ENCODE assay signal across 7 cellular contexts in the genomic region with DNA sequence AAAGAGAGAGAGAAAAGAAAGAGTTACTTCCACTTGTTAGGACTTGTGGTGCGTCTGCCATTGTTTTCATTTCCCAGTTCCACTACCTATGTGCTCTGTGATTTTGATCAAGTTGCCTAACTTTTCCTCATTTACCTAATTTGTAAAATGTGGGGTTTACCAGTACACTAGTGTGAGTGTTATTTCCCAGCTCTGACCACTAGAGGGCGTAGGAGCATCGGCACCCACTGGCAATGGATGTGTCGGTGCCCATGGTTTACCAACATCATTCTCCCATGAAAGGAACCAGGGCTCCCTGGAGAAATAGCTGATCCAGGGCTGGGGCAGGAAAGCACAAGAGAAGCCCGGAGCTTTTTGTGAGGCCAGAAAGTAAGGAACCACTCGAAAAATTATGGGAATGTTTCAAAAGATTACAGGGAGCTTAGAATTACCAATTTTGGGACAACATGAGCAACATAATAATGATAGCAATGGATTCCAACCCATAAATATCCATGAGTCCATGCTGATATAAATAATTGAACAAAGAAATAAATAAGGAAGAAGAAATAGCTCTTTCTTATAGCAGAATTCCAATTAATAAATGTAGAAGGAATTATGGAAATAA. TPM values are rescaled to one million over a fixed set of nuclear protein-coding genes. Genes with fewer than 3 reads are reported as not detected.
DNase-seq lines count a peak whose midpoint lies in the region; ATAC-seq, FAIRE-seq and TF ChIP-seq lines count a peak whose summit lies in the region.

No MANE protein-coding gene starts in this region.

- BruUV-seq in MCF 10A (replicated peaks; lab: Mats Ljungman, UMichigan): no TSS peak

- no peak overlapping the region for H3K9ac ChIP-seq in keratinocyte (ENCODE audit: control insufficient read depth, extremely low read depth, insufficient read depth, low read length)

- no peak overlapping the region for H3K27ac ChIP-seq in VCaP
- H3K27ac ChIP-seq in keratinocyte (ENCODE audit: control insufficient read depth, insufficient read depth, low read length): no peak overlapping the region

- no peaks in the 10 kb centered on the region for H3K27me3 ChIP-seq in keratinocyte (ENCODE audit: control insufficient read depth, extremely low read depth, insufficient read depth, low read length)

- no peaks in the 10 kb centered on the region for H3K4me1 Mint-ChIP-seq in MCF 10A (ENCODE audit: insufficient read depth, unreplicated experiment)

- H3K27ac Mint-ChIP-seq in MCF 10A (ENCODE audit: low read depth, unreplicated experiment): no peak overlapping the region

- no peaks in the 10 kb centered on the region for H3K36me3 Mint-ChIP-seq in MCF 10A (ENCODE audit: insufficient read depth, unreplicated experiment)

- H3K9me3 Mint-ChIP-seq in MCF 10A (ENCODE audit: unreplicated experiment): no peaks in the 10 kb centered on the region

- POLR2A ChIA-PET in MCF 10A (lab: Yijun Ruan, JAX): interaction anchor here (0.9 kb wide), 1 partner anchor 11 kb away, joined by 4 read pairs; no protein-coding TSS in a partner anchor

- peak; percentile 85 for FAIRE-seq in keratinocyte (lab: Jason Lieb, UNC)

- H3K9me1 ChIP-seq in keratinocyte (ENCODE audit: control insufficient read depth, extremely low read depth, insufficient read depth, low read length): no peaks in the 10 kb centered on the region

- no peaks in the 10 kb centered on the region for H3K4me1 ChIP-seq in keratinocyte (ENCODE audit: control insufficient read depth, extremely low read depth, insufficient read depth, low read length)

- H3K27me3 Mint-ChIP-seq in MCF 10A (ENCODE audit: insufficient read depth, unreplicated experiment): peaks cover 16% of the 10 kb centered on the region

- no peak overlapping the region for H3K4me3 ChIP-seq in keratinocyte (ENCODE audit: control insufficient read depth in 2 of 3, extremely low read depth in 1 of 3, insufficient read depth in 2 of 3, low read depth in 1 of 3, low read length in 3 of 3)

- no peak overlapping the region for H3K4me3 Mint-ChIP-seq in MCF 10A (ENCODE audit: unreplicated experiment)

- dilution Hi-C loops in keratinocyte (cut with MboI; ENCODE audit: extremely low pct_ligation_motif_present, low sequenced_read_pairs): no loop called here

- DNase-seq in NCI-H146 treated with DMSO at 0.1 percent for 48 hours (lab: John Stamatoyannopoulos, UW; ENCODE audit: unreplicated experiment) (peak; percentile 10), MCF 10A (ENCODE audit: unreplicated experiment) (peak; percentile 73), keratinocyte (ENCODE audit: low read depth, low spot score) (no peak)
- DNase-seq in stimulated activated CD4-positive, alpha-beta T cell treated with anti-CD3 and anti-CD28 coated beads, Interleukin-4, amount 100 ng/mL, for 24 hours: peak; percentile 83

- no peaks in the 10 kb centered on the region for H3K36me3 ChIP-seq in keratinocyte (ENCODE audit: control insufficient read depth in 2 of 2, extremely low read depth in 1 of 2, insufficient read depth in 2 of 2, low read length in 2 of 2)

- H3K79me2 ChIP-seq in keratinocyte (ENCODE audit: control insufficient read depth, insufficient read depth, low read length): no peaks in the 10 kb centered on the region

- peaks cover 5% of the 10 kb centered on the region for H4K20me1 ChIP-seq in keratinocyte (ENCODE audit: control insufficient read depth, extremely low read depth, insufficient read depth, low read length)

- ATAC-seq in GM21447 (IDR thresholded peaks at IDR 0.05; ENCODE audit: unreplicated experiment): no peak

- TF ChIP-seq CTCF in GM12873 (IDR thresholded peaks at IDR 0.05; ENCODE audit: insufficient read depth, low read depth, low read length, missing control alignments): peak; percentile 92
- TF ChIP-seq CTCF in VCaP (conservative IDR thresholded peaks at IDR 0.05): peak; percentile 98
- TF ChIP-seq CTCF in MCF 10A (IDR thresholded peaks at IDR 0.05; ENCODE audit: unreplicated experiment): peak; percentile 85
- TF ChIP-seq CTCF in keratinocyte (optimal IDR thresholded peaks at IDR 0.05 in 1 of 3, IDR thresholded peaks at IDR 0.05 in 1 of 3, conservative IDR thresholded peaks at IDR 0.05 in 1 of 3; ENCODE audit: extremely low read depth in 1 of 3, insufficient read depth in 2 of 3, low read length in 3 of 3): peak; percentile 86 to 95 (median 91)

- no peak overlapping the region for H2AFZ ChIP-seq in keratinocyte (ENCODE audit: control insufficient read depth, low read length)

- H3K9me3 ChIP-seq in keratinocyte (ENCODE audit: control insufficient read depth, low read depth, low read length): no peaks in the 10 kb centered on the region

- intact Hi-C loops in MCF 10A (cut with micrococcal nuclease): loop anchor here (5.0 kb wide), 3 partner anchors 50 to 145 kb away; no protein-coding TSS in a partner anchor

- H3K4me2 ChIP-seq in keratinocyte (ENCODE audit: control insufficient read depth, extremely low read depth, insufficient read depth, low read depth, low read length): no peak overlapping the region

- CTCF ChIA-PET in MCF 10A (lab: Yijun Ruan, JAX): interaction anchor here (0.6 to 6.8 kb wide), 45 partner anchors 9 to 1641 kb away, joined by 3 to 72 read pairs (median 4); no protein-coding TSS in a partner anchor

RNA-seq across cellular contexts. Expression of gene CEACAM4, which starts 15.1 kb away (rescaled TPM):
- not detected in 2 replicates for total RNA-seq in MCF 10A (2022)
- polyA plus RNA-seq in keratinocyte: not detected in 3 replicates
- polyA plus RNA-seq in keratinocyte (2011; ENCODE audit: low read depth): not detected
- polyA plus RNA-seq in keratinocyte (2011; cell fraction: cytosol; rRNA removed): not detected in 2 replicates
- not detected in 2 replicates for polyA plus RNA-seq in keratinocyte (2011; cell fraction: nucleus; rRNA removed)
- not detected in 2 replicates for polyA plus RNA-seq in keratinocyte (2012; ENCODE audit: low replicate concordance)
- polyA minus RNA-seq in keratinocyte: not detected in 3 replicates
- not detected for polyA minus RNA-seq in keratinocyte (2011; cell fraction: cytosol; rRNA and poly(A)+ RNA removed)
- polyA minus RNA-seq in keratinocyte (2011; cell fraction: nucleus; rRNA and poly(A)+ RNA removed): not detected in 2 replicates

RNA-seq across cellular contexts. Expression of gene CEACAM7, which starts 46.1 kb away (rescaled TPM):
- total RNA-seq in MCF 10A (2022): not detected in 2 replicates
- polyA plus RNA-seq in keratinocyte: not detected in 3 replicates
- polyA plus RNA-seq in keratinocyte (2011; ENCODE audit: low read depth): not detected
- polyA plus RNA-seq in keratinocyte (2011; cell fraction: cytosol; rRNA removed): not detected in 2 replicates
- not detected in 2 replicates for polyA plus RNA-seq in keratinocyte (2011; cell fraction: nucleus; rRNA removed)
- not detected in 2 replicates for polyA plus RNA-seq in keratinocyte (2012; ENCODE audit: low replicate concordance)
- polyA minus RNA-seq in keratinocyte: not detected in 3 replicates
- polyA minus RNA-seq in keratinocyte (2011; cell fraction: cytosol; rRNA and poly(A)+ RNA removed): not detected
- not detected in 2 replicates for polyA minus RNA-seq in keratinocyte (2011; cell fraction: nucleus; rRNA and poly(A)+ RNA removed)
